In the genomic region with DNA sequence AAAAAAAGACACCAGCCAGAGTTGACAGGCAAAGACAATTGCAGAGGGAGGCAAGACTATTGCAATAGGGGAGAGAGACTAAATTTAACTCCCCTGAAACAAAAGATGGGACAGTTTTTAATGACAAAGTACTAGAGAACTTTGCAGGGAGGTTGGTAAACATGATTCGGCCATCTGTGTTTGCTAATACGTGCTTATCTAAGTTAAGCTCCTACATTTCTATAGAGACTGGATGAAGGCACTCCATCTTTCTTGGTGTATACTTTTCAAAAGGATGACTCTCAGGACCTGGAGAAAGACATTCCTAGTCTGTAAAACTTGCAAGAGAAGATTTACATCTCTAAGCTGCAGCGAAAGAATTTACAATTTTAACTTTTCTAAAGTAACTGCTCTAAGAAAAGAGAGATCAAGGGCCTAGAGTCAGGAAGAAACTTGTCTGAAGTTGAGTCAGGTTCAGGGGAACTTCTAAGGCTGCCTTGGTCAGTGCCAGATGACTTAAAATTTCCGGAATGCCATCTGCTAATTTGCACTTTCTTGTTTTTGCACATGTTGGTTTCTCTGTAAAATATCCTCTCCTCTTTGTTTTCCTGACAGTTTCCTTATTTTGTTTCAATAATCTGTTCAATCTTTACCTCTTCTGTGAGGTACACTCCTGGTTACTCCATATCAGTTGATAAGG, we compare ENCODE assay signal across 20 cellular contexts. TPM values are rescaled to one million over a fixed set of nuclear protein-coding genes. Genes with fewer than 3 reads are reported as not detected.
DNase-seq lines count a peak whose midpoint lies in the region; ATAC-seq and TF ChIP-seq lines count a peak whose summit lies in the region.
"Had no signal": no experiment of that assay in that cellular context is flagged by ENCODE, and none has a peak within 500 bp of the region (broad histone marks: within the 10 kb centered on the region; RNA-seq: fewer than 3 reads in every experiment).

No MANE protein-coding gene starts in this region.

- H3K27me3 Mint-ChIP-seq in activated B cell treated with CpG ODN at 0.5 μM for 24 hours (no peaks in the 10 kb centered on the region), Calu3 (ENCODE audit: unreplicated experiment) (no peaks in the 10 kb centered on the region), immature natural killer cell (ENCODE audit: low read depth in 3 of 3) (no peaks in the 10 kb centered on the region)
- no peaks in the 10 kb centered on the region for H3K27me3 Mint-ChIP-seq in T-helper 2 cell treated with Interferon-gamma antibody and Interleukin-4, amounts not matched to agents 5 μg/mL and 100 μg/mL, for 36 hours (ENCODE audit: low read depth)
- H3K27me3 Mint-ChIP-seq: activated naive CD8-positive, alpha-beta T cell treated with anti-CD3 and anti-CD28 coated beads for 36 hours; effector memory CD8-positive, alpha-beta T cell; naive thymus-derived CD8-positive, alpha-beta T cell; T-cell had no signal

- H3K4me3 Mint-ChIP-seq in activated B cell treated with CpG ODN at 0.5 μM for 24 hours (peak overlapping the region; percentile 16), Calu3 (ENCODE audit: low read depth, unreplicated experiment) (no peak overlapping the region), immature natural killer cell (peak overlapping the region in 1 of 5 donors; percentile 53)
- no peak overlapping the region for H3K4me3 Mint-ChIP-seq in T-helper 2 cell treated with Interferon-gamma antibody and Interleukin-4, amounts not matched to agents 5 μg/mL and 100 μg/mL, for 36 hours
- H3K4me3 Mint-ChIP-seq: activated naive CD8-positive, alpha-beta T cell treated with anti-CD3 and anti-CD28 coated beads for 36 hours; effector memory CD8-positive, alpha-beta T cell; naive thymus-derived CD8-positive, alpha-beta T cell; T-cell had no signal

- intact Hi-C loops in activated B cell treated with CpG ODN at 0.5 μM for 24 hours (cut with micrococcal nuclease), result loop anchor here (2.0 to 5.0 kb wide), 2 partner anchors 54 to 166 kb away; no protein-coding TSS in a partner anchor
- intact Hi-C loops in Calu3 (cut with micrococcal nuclease; ENCODE audit: unreplicated experiment), result no loop called here

- POLR2A ChIA-PET in activated B cell treated with CpG ODN at 0.5 μM for 24 hours (lab: Charles Lee), result interaction anchor here (0.6 to 1.4 kb wide), 3 partner anchors 9 to 100 kb away, joined by 3 to 4 read pairs (median 4); partner anchors contain the start of gene GLRA3

- H3K36me3 Mint-ChIP-seq in activated B cell treated with CpG ODN at 0.5 μM for 24 hours (ENCODE audit: low read depth) (no peaks in the 10 kb centered on the region), Calu3 (ENCODE audit: insufficient read depth, unreplicated experiment) (no peaks in the 10 kb centered on the region), immature natural killer cell (no peaks in the 10 kb centered on the region)
- H3K36me3 Mint-ChIP-seq in T-helper 2 cell treated with Interferon-gamma antibody and Interleukin-4, amounts not matched to agents 5 μg/mL and 100 μg/mL, for 36 hours (ENCODE audit: low read depth), result no peaks in the 10 kb centered on the region
- H3K36me3 Mint-ChIP-seq: activated naive CD8-positive, alpha-beta T cell treated with anti-CD3 and anti-CD28 coated beads for 36 hours; naive thymus-derived CD8-positive, alpha-beta T cell; T-cell had no signal

- BruUV-seq in Calu3 (replicated peaks; lab: Mats Ljungman, UMichigan), result no TSS peak

- H3K4me1 Mint-ChIP-seq in activated B cell treated with CpG ODN at 0.5 μM for 24 hours, result peaks cover 31% of the 10 kb centered on the region
- H3K4me1 Mint-ChIP-seq in Calu3 (ENCODE audit: low read depth, unreplicated experiment), result no peaks in the 10 kb centered on the region
- H3K4me1 Mint-ChIP-seq in T-helper 2 cell treated with Interferon-gamma antibody and Interleukin-4, amounts not matched to agents 5 μg/mL and 100 μg/mL, for 36 hours (ENCODE audit: low read depth), result no peaks in the 10 kb centered on the region
- no peaks in the 10 kb centered on the region for H3K4me1 Mint-ChIP-seq in immature natural killer cell
- H3K4me1 Mint-ChIP-seq: activated naive CD8-positive, alpha-beta T cell treated with anti-CD3 and anti-CD28 coated beads for 36 hours; T-cell had no signal

- no peak for DNase-seq in activated B cell treated with CpG ODN at 0.5 μM for 24 hours
- DNase-seq in Calu3, result no peak
- no peak for DNase-seq in stimulated activated CD4-positive, alpha-beta T cell treated with anti-CD3 and anti-CD28 coated beads, Interleukin-2, amount 100 ng/mL, for 48 hours
- DNase-seq in T-helper 2 cell treated with Interferon-gamma antibody and Interleukin-4, amounts not matched to agents 5 μg/mL and 100 μg/mL, for 36 hours (ENCODE audit: low spot score), result no peak
- DNase-seq in immature natural killer cell, result no peak
- DNase-seq: activated naive CD8-positive, alpha-beta T cell treated with anti-CD3 and anti-CD28 coated beads for 36 hours; central memory CD4-positive, alpha-beta T cell; DMS53; effector memory CD8-positive, alpha-beta T cell; foreskin fibroblast; IMR-90; naive thymus-derived CD8-positive, alpha-beta T cell; NCI-H1694; NCI-H446 treated with DMSO at 0.1 percent for 48 hours; psoas muscle had no signal

- H3K9me3 Mint-ChIP-seq in activated B cell treated with CpG ODN at 0.5 μM for 24 hours (no peaks in the 10 kb centered on the region), Calu3 (ENCODE audit: low read depth, unreplicated experiment) (no peaks in the 10 kb centered on the region), immature natural killer cell (peaks cover 0 to 27% (median 10%) of the 10 kb centered on the region in 6 donors)
- H3K9me3 Mint-ChIP-seq in T-helper 2 cell treated with Interferon-gamma antibody and Interleukin-4, amounts not matched to agents 5 μg/mL and 100 μg/mL, for 36 hours, result no peaks in the 10 kb centered on the region
- H3K9me3 Mint-ChIP-seq: activated naive CD8-positive, alpha-beta T cell treated with anti-CD3 and anti-CD28 coated beads for 36 hours had no signal

- CTCF ChIA-PET in activated B cell treated with CpG ODN at 0.5 μM for 24 hours (lab: Charles Lee) (interaction anchor here (0.9 kb wide), 1 partner anchor 18 kb away, joined by 3 read pairs; no protein-coding TSS in a partner anchor), Calu3 (lab: Charles Lee) (no interaction called here)

- H3K27ac Mint-ChIP-seq in activated B cell treated with CpG ODN at 0.5 μM for 24 hours, result peak overlapping the region; percentile 79
- no peak overlapping the region for H3K27ac Mint-ChIP-seq in Calu3 (ENCODE audit: unreplicated experiment)
- no peak overlapping the region for H3K27ac Mint-ChIP-seq in T-helper 2 cell treated with Interferon-gamma antibody and Interleukin-4, amounts not matched to agents 5 μg/mL and 100 μg/mL, for 36 hours
- H3K27ac Mint-ChIP-seq in immature natural killer cell, result peak overlapping the region in 2 of 6 donors; percentile 84 to 89
- H3K27ac Mint-ChIP-seq: activated naive CD8-positive, alpha-beta T cell treated with anti-CD3 and anti-CD28 coated beads for 36 hours; effector memory CD8-positive, alpha-beta T cell; naive thymus-derived CD8-positive, alpha-beta T cell; T-cell had no signal

- ATAC-seq in GM18858 (IDR thresholded peaks at IDR 0.05; ENCODE audit: unreplicated experiment) (peak; percentile 34), GM21528 (IDR thresholded peaks at IDR 0.05; ENCODE audit: low FRiP score, unreplicated experiment) (peak; percentile 33), HG03175 (IDR thresholded peaks at IDR 0.05; ENCODE audit: unreplicated experiment) (peak; percentile 23), activated B cell treated with CpG ODN at 0.5 μM for 24 hours (ENCODE audit: low read depth) (peak; percentile 43)
- ATAC-seq: naive thymus-derived CD8-positive, alpha-beta T cell; psoas muscle; T-cell had no signal

- TF ChIP-seq CTCF in activated B cell treated with CpG ODN at 0.5 μM for 24 hours (IDR thresholded peaks at IDR 0.05), result no peak
- TF ChIP-seq CTCF in Calu3 (IDR thresholded peaks at IDR 0.05; ENCODE audit: unreplicated experiment), result no peak

RNA-seq across cellular contexts. Expression of gene ADAM29, which starts 10.6 kb away (rescaled TPM):
- not detected in 2 replicates for total RNA-seq in activated B cell treated with CpG ODN at 0.5 μM for 24 hours
- not detected in 2 replicates for total RNA-seq in Calu3 (2022)
- polyA plus RNA-seq in immature natural killer cell, result not detected
- total RNA-seq: activated naive CD8-positive, alpha-beta T cell treated with anti-CD3 and anti-CD28 coated beads for 36 hours; IMR-90; lower leg skin; naive thymus-derived CD8-positive, alpha-beta T cell; psoas muscle; T-cell had no signal
- polyA plus RNA-seq: IMR-90; naive thymus-derived CD8-positive, alpha-beta T cell; psoas muscle had no signal
